ENCODE assay signal across 23 cellular contexts in genomic region chr5:27402828-27403227, GRCh38.
"Had no signal": no experiment of that assay in that cellular context is flagged by ENCODE, and none has a peak within 500 bp of the region (broad histone marks: within the 10 kb centered on the region; RNA-seq: fewer than 3 reads in every experiment).

No MANE protein-coding gene starts in this region.

- H3K4me1 ChIP-seq: esophagus muscularis mucosa, lower lobe of right lung, right lobe of liver had no signal

- H3K27ac ChIP-seq: cardiac muscle cell, esophagus muscularis mucosa, lower lobe of right lung, right lobe of liver, VCaP had no signal

- H3K36me3 Mint-ChIP-seq: activated naive CD8-positive, alpha-beta T cell treated with anti-CD3 and anti-CD28 coated beads, Interleukin-2, amount 10 ng/mL, durations not matched to agents 7 days and 5 days; immature natural killer cell; naive B cell had no signal

- DNase-seq: activated CD4-positive, alpha-beta memory T cell treated with anti-CD3 and anti-CD28 coated beads, Interleukin-2, amount 10 ng/mL, durations not matched to agents 7 days and 5 days; activated CD4-positive, alpha-beta T cell treated with anti-CD3 and anti-CD28 coated beads for 36 hours; activated CD8-positive, alpha-beta memory T cell treated with anti-CD3 and anti-CD28 coated beads, Interleukin-2, amount 50 U/mL, for 4 hours; activated gamma-delta T cell treated with Interleukin-2 at 50 U/mL for 16 hours; activated naive CD8-positive, alpha-beta T cell treated with anti-CD3 and anti-CD28 coated beads, Interleukin-2, amount 10 ng/mL, durations not matched to agents 7 days and 5 days; activated T-cell treated with anti-CD3 and anti-CD28 coated beads, Interleukin-2, amount 50 U/mL, for 72 hours; foreskin fibroblast; glutamatergic neuron; immature natural killer cell; lower lobe of right lung; midbrain; naive B cell; nucleus accumbens; right lobe of liver; stimulated activated CD4-positive, alpha-beta T cell treated with anti-CD3 and anti-CD28 coated beads, Interleukin-2, amount 100 ng/mL, for 24 hours; stimulated activated naive CD4-positive, alpha-beta T cell; substantia nigra; trophoblast cell had no signal

- ATAC-seq: activated CD4-positive, alpha-beta T cell treated with anti-CD3 and anti-CD28 coated beads for 36 hours; activated T-cell treated with anti-CD3 and anti-CD28 coated beads, Interleukin-2, amount 50 U/mL, for 72 hours; lower lobe of right lung; right lobe of liver had no signal

- H3K27ac Mint-ChIP-seq: activated CD4-positive, alpha-beta memory T cell treated with anti-CD3 and anti-CD28 coated beads, Interleukin-2, amount 10 ng/mL, durations not matched to agents 7 days and 5 days; activated CD4-positive, alpha-beta T cell treated with anti-CD3 and anti-CD28 coated beads for 36 hours; activated naive CD8-positive, alpha-beta T cell treated with anti-CD3 and anti-CD28 coated beads, Interleukin-2, amount 10 ng/mL, durations not matched to agents 7 days and 5 days; activated T-cell treated with anti-CD3 and anti-CD28 coated beads, Interleukin-2, amount 50 U/mL, for 72 hours; immature natural killer cell; naive B cell; progenitor cell of endocrine pancreas; T-helper 2 cell treated with Interferon-gamma antibody and Interleukin-4, amounts not matched to agents 5 μg/mL and 100 μg/mL, for 36 hours had no signal

- H3K27me3 ChIP-seq: cardiac muscle cell, esophagus muscularis mucosa, right lobe of liver had no signal

- H3K4me3 Mint-ChIP-seq: activated CD4-positive, alpha-beta memory T cell treated with anti-CD3 and anti-CD28 coated beads, Interleukin-2, amount 10 ng/mL, durations not matched to agents 7 days and 5 days; activated CD4-positive, alpha-beta T cell treated with anti-CD3 and anti-CD28 coated beads for 36 hours; activated naive CD8-positive, alpha-beta T cell treated with anti-CD3 and anti-CD28 coated beads, Interleukin-2, amount 10 ng/mL, durations not matched to agents 7 days and 5 days; activated T-cell treated with anti-CD3 and anti-CD28 coated beads, Interleukin-2, amount 50 U/mL, for 72 hours; immature natural killer cell; naive B cell; T-helper 2 cell treated with Interferon-gamma antibody and Interleukin-4, amounts not matched to agents 5 μg/mL and 100 μg/mL, for 36 hours had no signal

- H3K4me3 ChIP-seq: cardiac muscle cell, esophagus muscularis mucosa, lower lobe of right lung, right lobe of liver had no signal

- H3K27me3 Mint-ChIP-seq: activated CD4-positive, alpha-beta memory T cell treated with anti-CD3 and anti-CD28 coated beads, Interleukin-2, amount 10 ng/mL, durations not matched to agents 7 days and 5 days; activated CD4-positive, alpha-beta T cell treated with anti-CD3 and anti-CD28 coated beads for 36 hours; activated naive CD8-positive, alpha-beta T cell treated with anti-CD3 and anti-CD28 coated beads, Interleukin-2, amount 10 ng/mL, durations not matched to agents 7 days and 5 days; naive B cell; progenitor cell of endocrine pancreas had no signal

- H3K9me3 ChIP-seq: lower lobe of right lung, right lobe of liver had no signal

- H3K36me3 ChIP-seq: cardiac muscle cell, esophagus muscularis mucosa, lower lobe of right lung, right lobe of liver had no signal

- H3K4me1 Mint-ChIP-seq: activated CD4-positive, alpha-beta memory T cell treated with anti-CD3 and anti-CD28 coated beads, Interleukin-2, amount 10 ng/mL, durations not matched to agents 7 days and 5 days; activated CD4-positive, alpha-beta T cell treated with anti-CD3 and anti-CD28 coated beads for 36 hours; activated naive CD8-positive, alpha-beta T cell treated with anti-CD3 and anti-CD28 coated beads, Interleukin-2, amount 10 ng/mL, durations not matched to agents 7 days and 5 days; immature natural killer cell; naive B cell had no signal
